In genomic region chr11:19878520-19878919, GRCh38 we compare ENCODE assay signal across 16 cellular contexts.
"Had no signal": no experiment of that assay in that cellular context is flagged by ENCODE, and none has a peak within 500 bp of the region (broad histone marks: within the 10 kb centered on the region; RNA-seq: fewer than 3 reads in every experiment).

No MANE protein-coding gene starts in this region.

- H3K9me3 Mint-ChIP-seq: dendritic cell treated with granulocyte-macrophage colony-stimulating factor and Interleukin-4, amounts not matched to agents 40 ng/mL and 50 ng/mL, for 4 days; nephron had no signal

- ATAC-seq: foreskin keratinocyte, left colon had no signal

- H3K27ac ChIP-seq: foreskin keratinocyte, hepatocyte, ovary, stomach, transverse colon had no signal

- H3K4me3 ChIP-seq: hepatocyte, lung, ovary, stomach, thoracic aorta, transverse colon had no signal

- H3K4me3 Mint-ChIP-seq: dendritic cell treated with granulocyte-macrophage colony-stimulating factor and Interleukin-4, amounts not matched to agents 40 ng/mL and 50 ng/mL, for 4 days; naive B cell; nephron had no signal

- H3K36me3 Mint-ChIP-seq: naive B cell had no signal

- H3K9me3 ChIP-seq: ovary, stomach, thoracic aorta, transverse colon had no signal

- H3K27me3 Mint-ChIP-seq: dendritic cell treated with granulocyte-macrophage colony-stimulating factor and Interleukin-4, amounts not matched to agents 40 ng/mL and 50 ng/mL, for 4 days had no signal

- H3K27ac Mint-ChIP-seq: dendritic cell treated with granulocyte-macrophage colony-stimulating factor and Interleukin-4, amounts not matched to agents 40 ng/mL and 50 ng/mL, for 4 days; naive B cell; nephron had no signal

- DNase-seq: erythroblast; foreskin keratinocyte; left colon; mesenchymal stem cell; naive B cell; ovary; small intestine; stimulated activated CD4-positive, alpha-beta T cell treated with anti-CD3 and anti-CD28 coated beads, Interleukin-12 subunit alpha, Interleukin-12 subunit beta, amount 100 ng/mL, for 4 hours; stimulated activated naive CD4-positive, alpha-beta T cell; stomach; transverse colon had no signal

- H3K4me1 Mint-ChIP-seq: naive B cell, nephron had no signal

- H3K27me3 ChIP-seq: hepatocyte, ovary, stomach, transverse colon had no signal

- H3K4me1 ChIP-seq: foreskin keratinocyte had no signal

- H3K36me3 ChIP-seq: ovary, transverse colon had no signal
